13 cellular contexts compared by ENCODE assay signal in the genomic region with DNA sequence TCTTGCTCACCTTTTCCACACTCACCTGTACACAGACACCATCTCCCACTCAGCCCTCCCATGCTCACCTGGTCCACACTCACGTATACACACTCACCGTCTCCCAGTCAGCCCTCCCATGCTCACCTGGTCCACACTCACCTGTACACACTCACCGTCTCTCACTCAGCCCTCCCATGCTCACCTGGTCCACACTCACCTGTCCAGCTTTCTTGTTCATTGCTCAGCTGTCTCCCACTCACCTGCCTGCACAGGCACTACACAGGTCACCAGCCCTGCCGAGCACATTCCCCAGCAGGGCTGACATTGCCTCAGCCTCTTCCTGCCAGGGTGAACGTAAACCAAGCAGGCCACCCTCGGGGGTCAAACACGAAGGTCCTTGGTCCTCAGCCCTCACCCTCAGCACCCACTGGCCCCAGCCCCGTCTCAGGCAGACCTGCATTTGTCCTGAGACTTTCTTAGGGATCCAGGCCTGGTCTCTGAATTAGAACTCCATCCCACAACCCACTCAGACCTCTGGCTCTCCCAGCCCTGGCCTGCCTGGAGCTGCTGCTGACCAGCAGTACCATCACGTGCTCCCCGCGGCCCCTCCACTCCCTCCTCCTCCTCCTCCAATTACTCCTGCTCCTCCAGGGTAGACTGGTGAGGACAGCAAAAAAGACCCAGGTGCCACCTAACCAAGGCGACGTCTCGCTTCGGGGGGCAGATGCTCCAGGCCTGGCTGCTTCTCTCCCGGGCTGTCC. TPM values are rescaled to one million over a fixed set of nuclear protein-coding genes. Genes with fewer than 3 reads are reported as not detected.
DNase-seq lines count a peak whose midpoint lies in the region; ATAC-seq and TF ChIP-seq lines count a peak whose summit lies in the region.
"Had no signal": no experiment of that assay in that cellular context is flagged by ENCODE, and none has a peak within 500 bp of the region (broad histone marks: within the 10 kb centered on the region; RNA-seq: fewer than 3 reads in every experiment).

No MANE protein-coding gene starts in this region.

- no peak for TF ChIP-seq CTCF in testis (IDR thresholded peaks at IDR 0.05)
- TF ChIP-seq CTCF in colonic mucosa (IDR thresholded peaks at IDR 0.05): no peak

- H3K27me3 Mint-ChIP-seq in activated naive CD4-positive, alpha-beta T cell treated with anti-CD3 and anti-CD28 coated beads for 36 hours (ENCODE audit: low read depth): no peaks in the 10 kb centered on the region
- peaks cover 4% of the 10 kb centered on the region for H3K27me3 Mint-ChIP-seq in activated T-helper 1 cell treated with anti-CD3 and anti-CD28 coated beads, Interleukin-12 subunit alpha, Interleukin-12 subunit beta, Interleukin-2, Interleukin-4 antibody, amounts not matched to agents 30 ng/mL and 10 ng/mL and 1 ng/mL, durations not matched to agents 14 hours and 24 hours and 36 hours (ENCODE audit: insufficient read depth)

- H3K36me3 Mint-ChIP-seq in activated naive CD4-positive, alpha-beta T cell treated with anti-CD3 and anti-CD28 coated beads for 36 hours (ENCODE audit: low read depth): peaks cover 7% of the 10 kb centered on the region
- H3K36me3 Mint-ChIP-seq in activated T-helper 1 cell treated with anti-CD3 and anti-CD28 coated beads, Interleukin-12 subunit alpha, Interleukin-12 subunit beta, Interleukin-2, Interleukin-4 antibody, amounts not matched to agents 30 ng/mL and 10 ng/mL and 1 ng/mL, durations not matched to agents 14 hours and 24 hours and 36 hours (ENCODE audit: low read depth): peaks cover 12% of the 10 kb centered on the region

- H3K9me3 Mint-ChIP-seq in activated naive CD4-positive, alpha-beta T cell treated with anti-CD3 and anti-CD28 coated beads for 36 hours: no peaks in the 10 kb centered on the region
- H3K9me3 Mint-ChIP-seq in activated T-helper 1 cell treated with anti-CD3 and anti-CD28 coated beads, Interleukin-12 subunit alpha, Interleukin-12 subunit beta, Interleukin-2, Interleukin-4 antibody, amounts not matched to agents 30 ng/mL and 10 ng/mL and 1 ng/mL, durations not matched to agents 14 hours and 24 hours and 36 hours: no peaks in the 10 kb centered on the region

- H3K4me1 ChIP-seq in testis: peaks cover 8% of the 10 kb centered on the region
- H3K4me1 ChIP-seq in colonic mucosa: no peaks in the 10 kb centered on the region

- no peak overlapping the region for H3K9ac ChIP-seq in colonic mucosa (ENCODE audit: low read depth in 2 of 2, low read length in 2 of 2)

- H3K27me3 ChIP-seq in testis: no peaks in the 10 kb centered on the region
- no peaks in the 10 kb centered on the region for H3K27me3 ChIP-seq in colonic mucosa

- WGBS in testis, 2 donors: 81 to 89% methylated on average over 14 to 16 of the region's 16 CpGs

- H3K4me1 Mint-ChIP-seq in activated naive CD4-positive, alpha-beta T cell treated with anti-CD3 and anti-CD28 coated beads for 36 hours (ENCODE audit: low read depth): peaks cover 10% of the 10 kb centered on the region
- H3K4me1 Mint-ChIP-seq in activated T-helper 1 cell treated with anti-CD3 and anti-CD28 coated beads, Interleukin-12 subunit alpha, Interleukin-12 subunit beta, Interleukin-2, Interleukin-4 antibody, amounts not matched to agents 30 ng/mL and 10 ng/mL and 1 ng/mL, durations not matched to agents 14 hours and 24 hours and 36 hours (ENCODE audit: low read depth): peaks cover 8% of the 10 kb centered on the region

- no peak for ATAC-seq in left lobe of liver
- ATAC-seq: right cardiac atrium had no signal

- H3K36me3 ChIP-seq in testis (ENCODE audit: low read depth, missing control alignments) (no peaks in the 10 kb centered on the region), colonic mucosa (no peaks in the 10 kb centered on the region)

- peak overlapping the region; percentile 32 for H3K4me3 Mint-ChIP-seq in activated naive CD4-positive, alpha-beta T cell treated with anti-CD3 and anti-CD28 coated beads for 36 hours
- peak overlapping the region; percentile 60 for H3K4me3 Mint-ChIP-seq in activated T-helper 1 cell treated with anti-CD3 and anti-CD28 coated beads, Interleukin-12 subunit alpha, Interleukin-12 subunit beta, Interleukin-2, Interleukin-4 antibody, amounts not matched to agents 30 ng/mL and 10 ng/mL and 1 ng/mL, durations not matched to agents 14 hours and 24 hours and 36 hours

- no peak overlapping the region for H3K4me3 ChIP-seq in testis
- H3K4me3 ChIP-seq in colonic mucosa: no peak overlapping the region

- H3K27ac Mint-ChIP-seq in activated naive CD4-positive, alpha-beta T cell treated with anti-CD3 and anti-CD28 coated beads for 36 hours: no peak overlapping the region
- H3K27ac Mint-ChIP-seq in activated T-helper 1 cell treated with anti-CD3 and anti-CD28 coated beads, Interleukin-12 subunit alpha, Interleukin-12 subunit beta, Interleukin-2, Interleukin-4 antibody, amounts not matched to agents 30 ng/mL and 10 ng/mL and 1 ng/mL, durations not matched to agents 14 hours and 24 hours and 36 hours: no peak overlapping the region

- H3K9me3 ChIP-seq in testis (no peaks in the 10 kb centered on the region), colonic mucosa (no peaks in the 10 kb centered on the region)

- no peak overlapping the region for H3K27ac ChIP-seq in testis
- no peak overlapping the region for H3K27ac ChIP-seq in colonic mucosa

- CTCF ChIA-PET in activated naive CD4-positive, alpha-beta T cell treated with anti-CD3 and anti-CD28 coated beads for 36 hours (lab: Charles Lee): no interaction called here

- TF ChIP-seq POLR2A in testis (IDR thresholded peaks at IDR 0.05): no peak

- no peak for DNase-seq in activated naive CD4-positive, alpha-beta T cell treated with anti-CD3 and anti-CD28 coated beads for 36 hours
- DNase-seq in activated naive CD4-positive, alpha-beta T cell treated with Interleukin-2 at 50 U/mL for 16 hours: no peak
- no peak for DNase-seq in activated T-helper 1 cell treated with anti-CD3 and anti-CD28 coated beads, Interleukin-12 subunit alpha, Interleukin-12 subunit beta, Interleukin-2, Interleukin-4 antibody, amounts not matched to agents 30 ng/mL and 10 ng/mL and 1 ng/mL, durations not matched to agents 14 hours and 24 hours and 36 hours (ENCODE audit: low spot score)
- DNase-seq in left lobe of liver (ENCODE audit: low spot score) (peak; percentile 28), testis (peak; percentile 50), colonic mucosa (no peak), NCI-H446 (lab: John Stamatoyannopoulos, UW) (no peak), nucleus accumbens (lab: John Stamatoyannopoulos, UW) (no peak)
- DNase-seq: AML-193; aorta; NCI-H2171; right cardiac atrium; stimulated activated CD4-positive, alpha-beta T cell treated with anti-CD3 and anti-CD28 coated beads, Interleukin-4, amount 100 ng/mL, for 4 hours had no signal

- intact Hi-C loops in activated naive CD4-positive, alpha-beta T cell treated with anti-CD3 and anti-CD28 coated beads for 36 hours (cut with micrococcal nuclease): no loop called here
- intact Hi-C loops in activated T-helper 1 cell treated with anti-CD3 and anti-CD28 coated beads, Interleukin-12 subunit alpha, Interleukin-12 subunit beta, Interleukin-2, Interleukin-4 antibody, amounts not matched to agents 30 ng/mL and 10 ng/mL and 1 ng/mL, durations not matched to agents 14 hours and 24 hours and 36 hours (cut with micrococcal nuclease): no loop called here
- intact Hi-C loops in testis (cut with DNase I; ENCODE audit: low total_unique reads): no loop called here
- intact Hi-C loops in colonic mucosa (cut with DNase I): no loop called here

RNA-seq across cellular contexts. Expression of a gene that starts 12.8 kb away (rescaled TPM):
- 10 to 100 TPM; 26.2 to 27.5 TPM for total RNA-seq in activated naive CD4-positive, alpha-beta T cell treated with anti-CD3 and anti-CD28 coated beads for 36 hours
- 42.7 and 52.4 TPM in 2 replicates for total RNA-seq in activated T-helper 1 cell treated with anti-CD3 and anti-CD28 coated beads, Interleukin-12 subunit alpha, Interleukin-12 subunit beta, Interleukin-2, Interleukin-4 antibody, amounts not matched to agents 30 ng/mL and 10 ng/mL and 1 ng/mL, durations not matched to agents 14 hours and 24 hours and 36 hours
- total RNA-seq in left lobe of liver: 10.0 TPM
- 10 to 100 TPM; 52.6 to 67.0 TPM for total RNA-seq in testis
- 21.1 TPM for polyA plus RNA-seq in testis (ENCODE audit: insufficient read depth, low read depth, low replicate concordance)
- total RNA-seq in colonic mucosa: 10 to 100 TPM; 31.0 to 54.9 TPM

RNA-seq across cellular contexts. Expression of a gene that starts 13.4 kb away (rescaled TPM):
- total RNA-seq in activated naive CD4-positive, alpha-beta T cell treated with anti-CD3 and anti-CD28 coated beads for 36 hours: 10 to 100 TPM; 15.5 to 15.8 TPM
- total RNA-seq in activated T-helper 1 cell treated with anti-CD3 and anti-CD28 coated beads, Interleukin-12 subunit alpha, Interleukin-12 subunit beta, Interleukin-2, Interleukin-4 antibody, amounts not matched to agents 30 ng/mL and 10 ng/mL and 1 ng/mL, durations not matched to agents 14 hours and 24 hours and 36 hours: 37.0 and 37.8 TPM in 2 replicates
- total RNA-seq in left lobe of liver: 7.0 TPM
- total RNA-seq in testis: 10 to 100 TPM; 31.3 to 35.7 TPM
- polyA plus RNA-seq in testis (ENCODE audit: insufficient read depth, low read depth, low replicate concordance): 27.8 TPM
- total RNA-seq in colonic mucosa: 10 to 100 TPM; 19.2 to 32.8 TPM

Comparison
In these comparisons a context has a peak if more than half of its experiments do, and no peak if none do; other contexts are left out.
1. DNase-seq: peak in left lobe of liver (single experiment) and testis (single experiment); none in activated naive CD4-positive, alpha-beta T cell treated with anti-CD3 and anti-CD28 coated beads for 36 hours (single experiment), activated naive CD4-positive, alpha-beta T cell treated with Interleukin-2 at 50 U/mL for 16 hours (single experiment), activated T-helper 1 cell treated with anti-CD3 and anti-CD28 coated beads, Interleukin-12 subunit alpha, Interleukin-12 subunit beta, Interleukin-2, Interleukin-4 antibody, amounts not matched to agents 30 ng/mL and 10 ng/mL and 1 ng/mL, durations not matched to agents 14 hours and 24 hours and 36 hours (single experiment), colonic mucosa (single experiment), NCI-H446 (0 of 2) and nucleus accumbens (0 of 56).